1 cellular context compared by ENCODE assay signal in genomic region chr19:44648536-44649370, GRCh38.
TF ChIP-seq lines count a peak whose summit lies in the region.

No MANE protein-coding gene starts in this region.

TF ChIP-seq in A549, 52 proteins besides CTCF, POLR2A, EP300 and RAD21 (continued from another document):
- no peak for TF ChIP-seq E2F6 (IDR thresholded peaks at IDR 0.05; ENCODE audit: borderline replicate concordance, low read depth)
